Comparison of ENCODE assay signal across 1 cellular context in genomic region chr20:33119725-33120720, GRCh38.
TF ChIP-seq lines count a peak whose summit lies in the region.

No MANE protein-coding gene starts in this region.

TF ChIP-seq in HCT116, 20 proteins besides CTCF, POLR2A, EP300 and RAD21:
- TF ChIP-seq SIN3A (IDR thresholded peaks at IDR 0.05; ENCODE audit: low read depth), result no peak
